In the genomic region with DNA sequence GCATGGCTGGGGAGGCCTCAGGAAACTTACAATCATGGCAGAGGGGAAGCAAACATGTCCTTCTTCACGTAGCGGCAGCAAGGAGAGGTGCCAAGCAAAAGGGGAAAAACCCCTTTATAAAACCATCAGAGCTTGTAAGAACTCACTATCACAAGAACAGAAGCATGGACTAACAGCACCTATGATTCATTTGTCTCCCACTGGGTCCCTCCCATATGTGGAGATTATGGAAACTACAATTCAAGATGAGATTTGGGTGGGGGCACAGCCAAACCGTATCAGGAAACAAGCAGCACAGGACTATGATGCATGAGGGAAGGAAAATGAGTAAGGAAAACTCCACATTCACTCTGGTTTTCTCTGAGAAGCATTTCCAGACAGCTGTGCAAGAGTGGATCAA, we compare ENCODE assay signal across 17 cellular contexts.
DNase-seq lines count a peak whose midpoint lies in the region; ATAC-seq and TF ChIP-seq lines count a peak whose summit lies in the region.
"Had no signal": no experiment of that assay in that cellular context is flagged by ENCODE, and none has a peak within 500 bp of the region (broad histone marks: within the 10 kb centered on the region; RNA-seq: fewer than 3 reads in every experiment).

No MANE protein-coding gene starts in this region.

- peaks cover 2% of the 10 kb centered on the region for H3K27me3 Mint-ChIP-seq in HFFc6 (ENCODE audit: insufficient read depth)
- H3K27me3 Mint-ChIP-seq: CD4-positive, alpha-beta memory T cell; IgD-negative memory B cell had no signal

- H3K9me3 Mint-ChIP-seq in HFFc6 = no peaks in the 10 kb centered on the region

- no peak overlapping the region for H3K4me3 ChIP-seq in choroid plexus epithelial cell (ENCODE audit: low read depth, low read length)
- H3K4me3 ChIP-seq: BLaER1, GM23338 had no signal

- no peak for DNase-seq in HFFc6
- DNase-seq in amniotic epithelial cell (ENCODE audit: low read depth) = peak; percentile 82
- peak; percentile 57 for DNase-seq in choroid plexus epithelial cell (ENCODE audit: low read depth)
- DNase-seq in renal cortical epithelial cell (ENCODE audit: low read depth) = peak; percentile 3
- DNase-seq in OCI-M1 (lab: John Stamatoyannopoulos, UW) = no peak
- no peak for DNase-seq in NCI-H1436 treated with DMSO at 0.1 percent for 48 hours (lab: John Stamatoyannopoulos, UW)
- DNase-seq: 8988T; CD4-positive, alpha-beta memory T cell; DMS79 treated with DMSO at 0.1 percent for 48 hours; GF-D8; HCEC 1CT had no signal

- peak overlapping the region; percentile 37 for H3K27ac Mint-ChIP-seq in HFFc6
- H3K27ac Mint-ChIP-seq: CD4-positive, alpha-beta memory T cell; GM23338; IgD-negative memory B cell had no signal

- H3K4me1 Mint-ChIP-seq in HFFc6 (ENCODE audit: low read depth) = peaks cover 14% of the 10 kb centered on the region
- H3K4me1 Mint-ChIP-seq: GM23338 had no signal

- H3K36me3 Mint-ChIP-seq in HFFc6 (ENCODE audit: low read depth) = peaks cover 77% of the 10 kb centered on the region

- TF ChIP-seq CTCF in HFFc6 (IDR thresholded peaks at IDR 0.05) (no peak), choroid plexus epithelial cell (conservative IDR thresholded peaks at IDR 0.05; ENCODE audit: low read depth, low read length) (no peak)

- no peak overlapping the region for H3K4me3 Mint-ChIP-seq in HFFc6
- H3K4me3 Mint-ChIP-seq: CD14-positive monocyte; CD4-positive, alpha-beta memory T cell; GM23338 had no signal

- no peak for ATAC-seq in GM21447 (IDR thresholded peaks at IDR 0.05; ENCODE audit: unreplicated experiment)
- ATAC-seq: GM23338, HepG2 had no signal

Comparison
In these comparisons a context has a peak if more than half of its experiments do, and no peak if none do; other contexts are left out.
1. DNase-seq: peak in amniotic epithelial cell (single experiment), choroid plexus epithelial cell (single experiment) and renal cortical epithelial cell (single experiment); none in HFFc6 (single experiment), OCI-M1 (single experiment) and NCI-H1436 treated with DMSO at 0.1 percent for 48 hours (single experiment).